Comparison of ENCODE assay signal across 33 cellular contexts in the genomic region with DNA sequence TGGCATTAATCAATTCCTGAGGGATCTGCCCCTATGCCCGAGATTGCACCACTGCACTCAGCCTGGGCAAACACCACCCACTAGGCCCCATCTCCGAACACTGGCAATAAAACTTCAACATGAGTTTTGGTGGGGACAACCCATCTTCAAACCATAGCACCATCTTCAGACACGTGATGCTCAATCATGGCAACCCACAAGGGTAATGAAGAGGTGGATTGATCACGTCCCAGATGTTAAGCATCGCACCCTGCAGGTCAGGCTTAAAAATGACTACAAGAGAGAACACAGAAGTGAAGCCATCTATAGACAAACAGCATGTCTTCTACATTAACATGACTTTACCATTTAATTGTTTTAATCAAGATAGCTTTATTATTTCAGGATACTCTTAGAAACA.
"Had no signal": no experiment of that assay in that cellular context is flagged by ENCODE, and none has a peak within 500 bp of the region (broad histone marks: within the 10 kb centered on the region; RNA-seq: fewer than 3 reads in every experiment).

No MANE protein-coding gene starts in this region.

- H3K4me3 Mint-ChIP-seq: activated B cell treated with CpG ODN at 0.5 μM for 24 hours; activated CD8-positive, alpha-beta T cell treated with anti-CD3 and anti-CD28 coated beads for 36 hours; activated naive CD8-positive, alpha-beta T cell; activated T-cell treated with anti-CD3 and anti-CD28 coated beads, Interleukin-2, amount 50 U/mL, for 4 hours; activated T-helper 17 cell treated with anti-CD3 and anti-CD28 coated beads, Interleukin-2, amount 50 U/mL, for 72 hours; effector memory CD8-positive, alpha-beta T cell; T-helper 17 cell; T-helper 2 cell treated with Interferon-gamma antibody and Interleukin-4, amounts not matched to agents 5 μg/mL and 100 μg/mL, for 36 hours had no signal

- H3K4me1 ChIP-seq: foreskin keratinocyte, gastrocnemius medialis, heart left ventricle had no signal

- H3K27me3 ChIP-seq: brain microvascular endothelial cell, esophagus muscularis mucosa, gastrocnemius medialis, heart left ventricle had no signal

- H3K27me3 Mint-ChIP-seq: activated CD8-positive, alpha-beta T cell treated with anti-CD3 and anti-CD28 coated beads for 36 hours; activated naive CD8-positive, alpha-beta T cell; activated T-helper 17 cell treated with anti-CD3 and anti-CD28 coated beads, Interleukin-2, amount 50 U/mL, for 72 hours; effector memory CD8-positive, alpha-beta T cell; T-helper 17 cell had no signal

- H3K36me3 ChIP-seq: brain microvascular endothelial cell, esophagus muscularis mucosa, gastrocnemius medialis, heart left ventricle, WERI-Rb-1 had no signal

- H3K4me1 Mint-ChIP-seq: activated B cell treated with CpG ODN at 0.5 μM for 24 hours, T-helper 17 cell had no signal

- DNase-seq: activated B cell treated with CpG ODN at 0.5 μM for 24 hours; activated CD4-positive, alpha-beta T cell treated with anti-CD3 and anti-CD28 coated beads for 48 hours; activated CD4-positive, alpha-beta T cell treated with anti-CD3 and anti-CD28 coated beads, Interleukin-2, amount 50 U/mL, for 1 hour; activated CD4-positive, alpha-beta T cell treated with anti-CD3 and anti-CD28 coated beads, Interleukin-2, amount 50 U/mL, for 48 hours; activated CD8-positive, alpha-beta memory T cell treated with anti-CD3 and anti-CD28 coated beads for 24 hours; activated CD8-positive, alpha-beta T cell treated with anti-CD3 and anti-CD28 coated beads for 36 hours; activated effector memory CD4-positive, alpha-beta T cell treated with Interleukin-2 at 50 U/mL for 16 hours; activated gamma-delta T cell treated with Interleukin-2 at 50 U/mL for 16 hours; activated naive CD4-positive, alpha-beta T cell treated with anti-CD3 and anti-CD28 coated beads, Interleukin-2, amount 50 U/mL, for 16 hours; activated naive CD4-positive, alpha-beta T cell treated with Interleukin-2 at 50 U/mL for 16 hours; activated T-cell treated with anti-CD3 and anti-CD28 coated beads, Interleukin-2, amount 50 U/mL, for 4 hours; amniotic stem cell; anterior cingulate cortex; brain microvascular endothelial cell; caudate nucleus; cortex of kidney; dermis blood vessel endothelial cell; effector CD4-positive, alpha-beta T cell; effector memory CD8-positive, alpha-beta T cell; erythroblast; foreskin keratinocyte; gastrocnemius medialis; glutamatergic neuron; heart left ventricle; T-helper 17 cell; T1000; WERI-Rb-1 had no signal

- H3K9me3 ChIP-seq: gastrocnemius medialis, heart left ventricle had no signal

- H3K4me3 ChIP-seq: esophagus muscularis mucosa, gastrocnemius medialis, heart left ventricle had no signal

- H3K27ac Mint-ChIP-seq: activated B cell treated with CpG ODN at 0.5 μM for 24 hours; activated CD8-positive, alpha-beta T cell treated with anti-CD3 and anti-CD28 coated beads for 36 hours; activated naive CD8-positive, alpha-beta T cell; activated T-helper 17 cell treated with anti-CD3 and anti-CD28 coated beads, Interleukin-2, amount 50 U/mL, for 72 hours; effector memory CD8-positive, alpha-beta T cell; T-helper 17 cell; T-helper 2 cell treated with Interferon-gamma antibody and Interleukin-4, amounts not matched to agents 5 μg/mL and 100 μg/mL, for 36 hours had no signal

- FAIRE-seq: astrocyte, colon had no signal

- H3K27ac ChIP-seq: brain microvascular endothelial cell, esophagus muscularis mucosa, foreskin keratinocyte, gastrocnemius medialis, heart left ventricle, WERI-Rb-1 had no signal
